In the genomic region with DNA sequence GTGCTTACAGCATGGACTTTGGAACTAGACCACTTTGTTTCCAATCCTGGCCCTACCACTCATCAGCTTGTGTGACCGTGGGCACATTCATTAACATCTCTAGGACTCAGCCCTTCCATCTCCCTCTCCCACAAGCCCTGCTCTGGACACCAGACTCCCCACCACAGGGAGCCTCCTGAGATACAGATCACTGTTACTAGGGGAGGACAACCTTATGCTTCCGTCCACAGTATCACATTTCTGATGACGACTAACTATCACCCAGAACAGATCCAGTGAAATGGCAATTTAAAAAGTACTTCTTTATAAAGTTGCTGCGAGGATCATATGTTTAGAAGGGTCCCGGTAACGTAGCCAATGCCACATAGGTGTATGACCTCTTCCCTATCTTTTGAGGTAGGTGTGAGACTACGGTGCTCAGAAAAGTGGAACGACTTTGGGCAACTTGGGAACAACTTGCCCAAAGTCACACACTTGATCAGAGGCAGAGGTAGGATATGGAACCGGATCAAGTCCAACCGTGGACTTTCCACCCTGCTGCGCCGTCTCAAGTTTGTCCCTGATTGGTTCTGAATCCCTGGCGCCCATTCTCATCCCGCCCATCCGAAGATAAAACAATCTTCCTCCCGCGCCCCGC, we compare ENCODE assay signal across 8 cellular contexts.
DNase-seq lines count a peak whose midpoint lies in the region; ATAC-seq, FAIRE-seq and TF ChIP-seq lines count a peak whose summit lies in the region.

No MANE protein-coding gene starts in this region.

- H3K27me3 Mint-ChIP-seq in stimulated activated naive CD8-positive, alpha-beta T cell treated with anti-CD3 and anti-CD28 coated beads, Interleukin-15, Interleukin-2, amounts not matched to agents 100 ng/mL and 50 ng/mL, for 24 hours, result peaks cover 52% of the 10 kb centered on the region
- H3K27me3 Mint-ChIP-seq in IgD-negative memory B cell (peaks cover 15% of the 10 kb centered on the region), mesothelial cell of epicardium (ENCODE audit: low read depth) (peaks cover 28% of the 10 kb centered on the region)

- H3K36me3 Mint-ChIP-seq in stimulated activated naive CD8-positive, alpha-beta T cell treated with anti-CD3 and anti-CD28 coated beads, Interleukin-15, Interleukin-2, amounts not matched to agents 100 ng/mL and 50 ng/mL, for 24 hours (ENCODE audit: low read depth), result no peaks in the 10 kb centered on the region
- no peaks in the 10 kb centered on the region for H3K36me3 Mint-ChIP-seq in IgD-negative memory B cell
- no peaks in the 10 kb centered on the region for H3K36me3 Mint-ChIP-seq in mesothelial cell of epicardium

- no peaks in the 10 kb centered on the region for H3K9me3 ChIP-seq in body of pancreas

- H3K27ac ChIP-seq in body of pancreas, result peak overlapping the region; percentile 90 to 97 (median 94)

- no peak for DNase-seq in stimulated activated naive CD8-positive, alpha-beta T cell treated with anti-CD3 and anti-CD28 coated beads, Interleukin-15, Interleukin-2, amounts not matched to agents 100 U/mL and 50 U/mL, for 24 hours
- DNase-seq in body of pancreas (no peak), mesothelial cell of epicardium (ENCODE audit: low spot score in 2 of 2, unreplicated experiment in 2 of 2) (no peak), frontal cortex (ENCODE audit: low spot score in 2 of 2) (no peak), T-helper 9 cell (no peak), SIG-M5 treated with dmso at 0.1 percent for 504 hours (lab: John Stamatoyannopoulos, UW; ENCODE audit: unreplicated experiment) (no peak)

- no peak for TF ChIP-seq POLR2A in body of pancreas (IDR thresholded peaks at IDR 0.05)

- FAIRE-seq in frontal cortex (lab: Jason Lieb, UNC), result no peak

- peaks cover 69% of the 10 kb centered on the region for H3K4me1 ChIP-seq in body of pancreas

- intact Hi-C loops in body of pancreas (cut with DNase I), result no loop called here

- H3K4me1 Mint-ChIP-seq in stimulated activated naive CD8-positive, alpha-beta T cell treated with anti-CD3 and anti-CD28 coated beads, Interleukin-15, Interleukin-2, amounts not matched to agents 100 ng/mL and 50 ng/mL, for 24 hours (ENCODE audit: low read depth), result peaks cover 22% of the 10 kb centered on the region
- H3K4me1 Mint-ChIP-seq in IgD-negative memory B cell (peaks cover 6 to 23% (median 13%) of the 10 kb centered on the region in 3 donors), mesothelial cell of epicardium (peaks cover 27% of the 10 kb centered on the region)

- no peak for ATAC-seq in stimulated activated naive CD8-positive, alpha-beta T cell treated with anti-CD3 and anti-CD28 coated beads, Interleukin-15, Interleukin-2, amounts not matched to agents 100 U/mL and 50 U/mL, for 24 hours
- ATAC-seq in body of pancreas, result no peak

- H3K27ac Mint-ChIP-seq in stimulated activated naive CD8-positive, alpha-beta T cell treated with anti-CD3 and anti-CD28 coated beads, Interleukin-15, Interleukin-2, amounts not matched to agents 100 ng/mL and 50 ng/mL, for 24 hours, result no peak overlapping the region
- peak overlapping the region in 1 of 3 donors; percentile 15 for H3K27ac Mint-ChIP-seq in IgD-negative memory B cell
- H3K27ac Mint-ChIP-seq in mesothelial cell of epicardium, result peak overlapping the region; percentile 74

- peak overlapping the region; percentile 85 for H3K4me3 Mint-ChIP-seq in stimulated activated naive CD8-positive, alpha-beta T cell treated with anti-CD3 and anti-CD28 coated beads, Interleukin-15, Interleukin-2, amounts not matched to agents 100 ng/mL and 50 ng/mL, for 24 hours
- H3K4me3 Mint-ChIP-seq in IgD-negative memory B cell, result peak overlapping the region; percentile 71 to 97 (median 88)
- H3K4me3 Mint-ChIP-seq in mesothelial cell of epicardium, result peak overlapping the region; percentile 79

- H3K36me3 ChIP-seq in body of pancreas (replicated peaks in 1 of 2; ENCODE audit: insufficient read depth in 1 of 2, low read depth in 2 of 2), result no peaks in the 10 kb centered on the region

- TF ChIP-seq CTCF in body of pancreas (IDR thresholded peaks at IDR 0.05) (no peak), mesothelial cell of epicardium (IDR thresholded peaks at IDR 0.05; ENCODE audit: unreplicated experiment) (no peak)

- H3K27me3 ChIP-seq in body of pancreas, result no peaks in the 10 kb centered on the region

- peak overlapping the region in 1 of 2 donors; percentile 48 for H3K4me3 ChIP-seq in body of pancreas

- 6 to 9% methylated on average over 7 to 18 of the region's 18 CpGs for WGBS in body of pancreas, 2 donors

- no peaks in the 10 kb centered on the region for H3K9me3 Mint-ChIP-seq in stimulated activated naive CD8-positive, alpha-beta T cell treated with anti-CD3 and anti-CD28 coated beads, Interleukin-15, Interleukin-2, amounts not matched to agents 100 ng/mL and 50 ng/mL, for 24 hours
- no peaks in the 10 kb centered on the region for H3K9me3 Mint-ChIP-seq in IgD-negative memory B cell
- H3K9me3 Mint-ChIP-seq in mesothelial cell of epicardium, result no peaks in the 10 kb centered on the region
